ENCODE assay signal across 8 cellular contexts in the genomic region with DNA sequence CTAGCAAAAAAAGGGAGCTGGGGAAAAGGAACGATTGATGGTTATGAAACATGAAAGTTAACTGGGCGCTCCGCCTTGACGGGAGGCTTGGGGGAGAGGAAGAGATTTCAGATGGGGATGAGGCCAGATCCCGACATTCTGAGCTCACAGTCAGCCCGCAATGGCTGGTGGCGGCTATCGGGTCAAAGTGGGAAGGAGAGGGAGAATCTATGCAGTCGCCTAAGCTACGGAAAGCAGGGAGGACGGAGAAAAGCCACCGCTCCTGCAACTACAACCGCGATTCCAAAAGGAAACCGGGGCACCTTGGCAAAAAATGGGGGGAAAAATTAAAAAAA. TPM values are rescaled to one million over a fixed set of nuclear protein-coding genes. Genes with fewer than 3 reads are reported as not detected.
DNase-seq lines count a peak whose midpoint lies in the region; ATAC-seq, FAIRE-seq and TF ChIP-seq lines count a peak whose summit lies in the region.

No MANE protein-coding gene starts in this region.

- no peaks in the 10 kb centered on the region for H3K9me1 ChIP-seq in endothelial cell of umbilical vein (replicated peaks; ENCODE audit: control insufficient read depth, extremely low read depth, insufficient read depth, low read length)

- no peak for TF ChIP-seq POLR2A in endothelial cell of umbilical vein (IDR thresholded peaks at IDR 0.05; ENCODE audit: low read depth, low read length)

- H3K9me3 ChIP-seq in OCI-LY7 (ENCODE audit: low read length) (no peaks in the 10 kb centered on the region), endothelial cell of umbilical vein (replicated peaks; ENCODE audit: control insufficient read depth, insufficient read depth, low read length) (no peaks in the 10 kb centered on the region)

- intact Hi-C loops in OCI-LY7 (cut with micrococcal nuclease; ENCODE audit: unreplicated experiment) (loop anchor here (2.0 to 10.0 kb wide), 2 partner anchors 258 to 348 kb away; a partner anchor contains a TSS), endothelial cell of umbilical vein (cut with micrococcal nuclease) (loop anchor here (2.0 to 5.0 kb wide), 2 partner anchors 80 to 258 kb away; a partner anchor contains a TSS)

- H3K4me3 ChIP-seq in GM12875 (ENCODE audit: low read depth, low read length) (peak overlapping the region; percentile 63), OCI-LY7 (ENCODE audit: low read depth, low read length, poor library complexity, severe bottlenecking) (peak overlapping the region; percentile 94), endothelial cell of umbilical vein (replicated peaks in 1 of 3; ENCODE audit: insufficient read depth in 1 of 3, low read depth in 1 of 3, low read length in 3 of 3) (peak overlapping the region; percentile 65 to 100 (median 99))

- H3K27me3 ChIP-seq in endothelial cell of umbilical vein (ENCODE audit: control insufficient read depth in 2 of 2, insufficient read depth in 2 of 2, low read length in 2 of 2) = no peaks in the 10 kb centered on the region

- peaks cover 49% of the 10 kb centered on the region for H3K4me1 Mint-ChIP-seq in neural crest cell

- CTCF ChIA-PET in OCI-LY7 (lab: Charles Lee; ENCODE audit: unreplicated experiment) = interaction anchor here (0.6 to 1.5 kb wide), 2 partner anchors 32 to 438 kb away, joined by 3 read pairs; no protein-coding TSS in a partner anchor
- CTCF ChIA-PET in endothelial cell of umbilical vein (lab: Charles Lee) = interaction anchor here (0.6 to 13.1 kb wide), 18 partner anchors 9 to 427 kb away, joined by 3 to 255 read pairs (median 4); a partner anchor contains a TSS

- POLR2A ChIA-PET in OCI-LY7 (lab: Charles Lee) (interaction anchor here (0.5 to 2.9 kb wide), 32 partner anchors 8 to 1618 kb away, joined by 3 to 17 read pairs (median 4); a partner anchor contains a TSS), endothelial cell of umbilical vein (lab: Charles Lee) (interaction anchor here (0.6 to 2.1 kb wide), 29 partner anchors 8 to 706 kb away, joined by 3 to 23 read pairs (median 4); a partner anchor contains a TSS)

- peak overlapping the region; percentile 95 for H3K4me3 Mint-ChIP-seq in neural crest cell

- no peak for TF ChIP-seq CTCF in GM12875 (IDR thresholded peaks at IDR 0.05; ENCODE audit: borderline replicate concordance, insufficient read depth, low read depth, low read length)
- TF ChIP-seq CTCF in OCI-LY7 (conservative IDR thresholded peaks at IDR 0.05; ENCODE audit: low read length) = no peak
- no peak for TF ChIP-seq CTCF in endothelial cell of umbilical vein (IDR thresholded peaks at IDR 0.05; ENCODE audit: extremely low read depth in 1 of 2, insufficient read depth in 1 of 2, low read depth in 1 of 2, low read length in 2 of 2)
- TF ChIP-seq CTCF in neural crest cell (conservative IDR thresholded peaks at IDR 0.05) = no peak

- no peaks in the 10 kb centered on the region for H3K9me3 Mint-ChIP-seq in neural crest cell

- peak overlapping the region; percentile 79 for H3K4me2 ChIP-seq in OCI-LY7 (ENCODE audit: low read length)
- peak overlapping the region; percentile 97 for H3K4me2 ChIP-seq in endothelial cell of umbilical vein (ENCODE audit: insufficient read depth, low read length)

- H3K36me3 ChIP-seq in OCI-LY7 (ENCODE audit: insufficient read depth, low read length) (peaks cover 57% of the 10 kb centered on the region), endothelial cell of umbilical vein (ENCODE audit: control insufficient read depth in 2 of 2, extremely low read depth in 1 of 2, insufficient read depth in 2 of 2, low read length in 2 of 2) (no peaks in the 10 kb centered on the region)

- H3K79me2 ChIP-seq in OCI-LY7 (ENCODE audit: insufficient read depth, low read depth, low read length) (peaks cover 89% of the 10 kb centered on the region), endothelial cell of umbilical vein (ENCODE audit: control insufficient read depth, insufficient read depth, low read length) (peaks cover 57% of the 10 kb centered on the region)

- BruUV-seq in OCI-LY7 (replicated peaks; lab: Mats Ljungman, UMichigan) (no TSS peak), endothelial cell of umbilical vein (replicated peaks; lab: Mats Ljungman, UMichigan) (TSS peak; percentile 50)

- peaks cover under 1% of the 10 kb centered on the region for H3K36me3 Mint-ChIP-seq in neural crest cell (ENCODE audit: low read depth)

- DNase-seq in OCI-LY7 (ENCODE audit: low spot score) (no peak), endothelial cell of umbilical vein (ENCODE audit: low read depth, low spot score) (no peak), neural crest cell (ENCODE audit: low read depth, low spot score) (no peak)

- peak overlapping the region; percentile 88 for H3K27ac Mint-ChIP-seq in neural crest cell (ENCODE audit: unreplicated experiment)

- H4K20me1 ChIP-seq in OCI-LY7 (ENCODE audit: insufficient read depth, low read length) = no peaks in the 10 kb centered on the region
- H4K20me1 ChIP-seq in endothelial cell of umbilical vein (replicated peaks; ENCODE audit: control insufficient read depth, extremely low read depth, insufficient read depth, low read length) = no peaks in the 10 kb centered on the region

- ATAC-seq in HG02623 (IDR thresholded peaks at IDR 0.05; ENCODE audit: unreplicated experiment) (no peak), HG02642 (IDR thresholded peaks at IDR 0.05; ENCODE audit: poor library complexity, unreplicated experiment) (no peak), GM19397 (IDR thresholded peaks at IDR 0.05; ENCODE audit: unreplicated experiment) (no peak), HG02852 (IDR thresholded peaks at IDR 0.05; ENCODE audit: unreplicated experiment) (no peak)

- FAIRE-seq in endothelial cell of umbilical vein (lab: Jason Lieb, UNC) = no peak

- peak overlapping the region; percentile 98 for H3K9ac ChIP-seq in endothelial cell of umbilical vein (replicated peaks; ENCODE audit: extremely low read depth, insufficient read depth, low read length)

- H3K27ac ChIP-seq in OCI-LY7 (ENCODE audit: low read depth, low read length, poor library complexity, severe bottlenecking) = peak overlapping the region; percentile 58
- peak overlapping the region; percentile 86 for H3K27ac ChIP-seq in endothelial cell of umbilical vein (ENCODE audit: insufficient read depth, low read depth, low read length)

- H2AFZ ChIP-seq in OCI-LY7 (ENCODE audit: low read length) (peak overlapping the region; percentile 81), endothelial cell of umbilical vein (ENCODE audit: low read depth, low read length) (peak overlapping the region; percentile 98)

- no peaks in the 10 kb centered on the region for H3K9me2 ChIP-seq in OCI-LY7 (ENCODE audit: insufficient read depth, low read length)

- H3K27me3 Mint-ChIP-seq in neural crest cell (ENCODE audit: low read depth) = no peaks in the 10 kb centered on the region

- dilution Hi-C loops in endothelial cell of umbilical vein (cut with MboI; ENCODE audit: extremely low pct_ligation_motif_present, low sequenced_read_pairs) = no loop called here

- H3K4me1 ChIP-seq in OCI-LY7 (ENCODE audit: insufficient read depth, low read length, poor library complexity, severe bottlenecking) (peaks cover 51% of the 10 kb centered on the region), endothelial cell of umbilical vein (ENCODE audit: control insufficient read depth, extremely low read depth, insufficient read depth, low read length) (peaks cover 21% of the 10 kb centered on the region)

TF ChIP-seq in endothelial cell of umbilical vein, 7 proteins besides CTCF, POLR2A, EP300 and RAD21 (continues in another document):
- TF ChIP-seq GATA2 (IDR thresholded peaks at IDR 0.05; ENCODE audit: insufficient read depth, insufficient read length, low read depth, low read length) (no peak), POLR2AphosphoS5 (IDR thresholded peaks at IDR 0.05; ENCODE audit: insufficient read depth, low read depth, low read length) (no peak)
- TF ChIP-seq, protein P1, sequence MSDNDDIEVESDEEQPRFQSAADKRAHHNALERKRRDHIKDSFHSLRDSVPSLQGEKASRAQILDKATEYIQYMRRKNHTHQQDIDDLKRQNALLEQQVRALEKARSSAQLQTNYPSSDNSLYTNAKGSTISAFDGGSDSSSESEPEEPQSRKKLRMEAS (IDR thresholded peaks at IDR 0.05; ENCODE audit: insufficient read depth, insufficient read length) = no peak

RNA-seq across cellular contexts. Expression of a gene that starts 0.5 kb away (rescaled TPM):
- total RNA-seq in OCI-LY7 (2014; rRNA removed; shearing (Covaris generic)) = 136 and 166 TPM in 2 replicates
- total RNA-seq in OCI-LY7 (2022) = 88.3 and 102 TPM in 2 replicates
- total RNA-seq in endothelial cell of umbilical vein = 42.4 and 55.6 TPM in 2 replicates
- 6.4 and 7.8 TPM in 2 replicates for polyA plus RNA-seq in endothelial cell of umbilical vein
- polyA plus RNA-seq in endothelial cell of umbilical vein (2011; cell fraction: cytosol; rRNA removed) = 10.8 and 12.0 TPM in 2 replicates
- polyA plus RNA-seq in endothelial cell of umbilical vein (2011; cell fraction: nucleus; rRNA removed) = 35.5 and 53.6 TPM in 2 replicates
- polyA plus RNA-seq in endothelial cell of umbilical vein (2012) = 15.3 and 21.6 TPM in 2 replicates
- polyA minus RNA-seq in endothelial cell of umbilical vein = 25.0 and 26.8 TPM in 2 replicates
- 37.2 TPM for polyA minus RNA-seq in endothelial cell of umbilical vein (2011; cell fraction: cytosol; rRNA and poly(A)+ RNA removed)
- polyA minus RNA-seq in endothelial cell of umbilical vein (2011; cell fraction: nucleus; rRNA and poly(A)+ RNA removed) = 40.3 and 71.6 TPM in 2 replicates
- 79.8 and 95.4 TPM in 2 replicates for total RNA-seq in neural crest cell

RNA-seq across cellular contexts. Expression of a gene that starts 0.8 kb away (rescaled TPM):
- 30.1 and 35.5 TPM in 2 replicates for total RNA-seq in OCI-LY7 (2014; rRNA removed; shearing (Covaris generic))
- total RNA-seq in OCI-LY7 (2022) (32.8 and 34.4 TPM in 2 replicates), endothelial cell of umbilical vein (12.0 and 14.4 TPM in 2 replicates), neural crest cell (18.8 and 19.0 TPM in 2 replicates)
- 8.8 and 9.1 TPM in 2 replicates for polyA plus RNA-seq in endothelial cell of umbilical vein
- polyA plus RNA-seq in endothelial cell of umbilical vein (2011; cell fraction: cytosol; rRNA removed) = 7.7 and 8.5 TPM in 2 replicates
- polyA plus RNA-seq in endothelial cell of umbilical vein (2011; cell fraction: nucleus; rRNA removed) = 3.2 and 4.0 TPM in 2 replicates
- 13.0 and 14.9 TPM in 2 replicates for polyA plus RNA-seq in endothelial cell of umbilical vein (2012)
- polyA minus RNA-seq in endothelial cell of umbilical vein = 10.3 and 11.9 TPM in 2 replicates
- 16.6 TPM for polyA minus RNA-seq in endothelial cell of umbilical vein (2011; cell fraction: cytosol; rRNA and poly(A)+ RNA removed)
- polyA minus RNA-seq in endothelial cell of umbilical vein (2011; cell fraction: nucleus; rRNA and poly(A)+ RNA removed) = 5.5 and 6.2 TPM in 2 replicates

RNA-seq across cellular contexts. Expression of a gene that starts 39.2 kb away (rescaled TPM):
- 50.7 and 65.2 TPM in 2 replicates for total RNA-seq in OCI-LY7 (2014; rRNA removed; shearing (Covaris generic))
- total RNA-seq in OCI-LY7 (2022) (56.3 and 57.3 TPM in 2 replicates), endothelial cell of umbilical vein (320 and 329 TPM in 2 replicates), neural crest cell (223 and 234 TPM in 2 replicates)
- polyA plus RNA-seq in endothelial cell of umbilical vein = 259 and 345 TPM in 2 replicates
- polyA plus RNA-seq in endothelial cell of umbilical vein (2011; cell fraction: cytosol; rRNA removed) = 366 and 382 TPM in 2 replicates
- 97.3 and 133 TPM in 2 replicates for polyA plus RNA-seq in endothelial cell of umbilical vein (2011; cell fraction: nucleus; rRNA removed)
- polyA plus RNA-seq in endothelial cell of umbilical vein (2012) = 264 and 304 TPM in 2 replicates
- polyA minus RNA-seq in endothelial cell of umbilical vein = 187 and 217 TPM in 2 replicates
- 51.3 TPM for polyA minus RNA-seq in endothelial cell of umbilical vein (2011; cell fraction: cytosol; rRNA and poly(A)+ RNA removed)
- polyA minus RNA-seq in endothelial cell of umbilical vein (2011; cell fraction: nucleus; rRNA and poly(A)+ RNA removed) = 29.2 and 41.5 TPM in 2 replicates
